28 cellular contexts compared by ENCODE assay signal in the genomic region with DNA sequence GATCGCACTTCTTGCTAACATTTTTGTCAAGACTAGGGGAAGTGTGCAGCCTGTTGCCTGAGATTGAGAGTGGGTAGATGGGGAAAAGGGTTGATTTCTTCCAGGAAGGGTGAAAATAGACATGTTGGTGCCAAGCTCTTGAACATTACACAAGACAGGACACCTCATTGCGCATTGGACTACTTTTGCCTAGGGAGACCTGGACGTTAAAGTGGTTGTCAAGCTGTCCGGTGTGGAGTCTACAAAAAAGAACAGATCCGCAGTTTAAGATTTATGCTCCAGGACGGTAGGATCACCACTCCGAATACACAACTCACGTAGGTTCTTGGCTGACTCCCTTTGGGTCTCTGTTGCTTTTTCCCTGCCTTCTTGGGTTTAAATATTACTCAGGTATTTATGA.
"Had no signal": no experiment of that assay in that cellular context is flagged by ENCODE, and none has a peak within 500 bp of the region (broad histone marks: within the 10 kb centered on the region; RNA-seq: fewer than 3 reads in every experiment).

No MANE protein-coding gene starts in this region.

- H3K4me1 Mint-ChIP-seq: immature natural killer cell; stimulated activated naive CD8-positive, alpha-beta T cell treated with anti-CD3 and anti-CD28 coated beads, Interleukin-15, amount 100 ng/mL, for 72 hours had no signal

- H3K4me3 Mint-ChIP-seq: immature natural killer cell; naive B cell; natural killer cell treated with Interleukin-12 subunit alpha and Interleukin-12 subunit beta and Interleukin-15 and Interleukin-18, amount 100 ng/mL, for 72 hours; stimulated activated naive B cell treated with anti-CD40 and anti-IgM and Interleukin-4, amounts not matched to agents 10 μg/mL and 1 μg/mL and 100 μg/mL, for 72 hours; stimulated activated naive CD8-positive, alpha-beta T cell treated with anti-CD3 and anti-CD28 coated beads, Interleukin-15, amount 100 ng/mL, for 72 hours had no signal

- H3K36me3 Mint-ChIP-seq: natural killer cell treated with Interleukin-12 subunit alpha and Interleukin-12 subunit beta and Interleukin-15 and Interleukin-18, amount 100 ng/mL, for 72 hours had no signal

- ATAC-seq: foreskin keratinocyte; gastroesophageal sphincter; heart right ventricle; left colon; lower lobe of right lung; natural killer cell treated with Interleukin-12 subunit alpha and Interleukin-12 subunit beta and Interleukin-15 and Interleukin-18, amount 100 ng/mL, for 72 hours; pancreas; right cardiac atrium; stimulated activated naive B cell treated with anti-CD40 and anti-IgM and Interleukin-4, amounts not matched to agents 10 μg/mL and 1 μg/mL and 100 μg/mL, for 72 hours; stimulated activated naive CD8-positive, alpha-beta T cell treated with anti-CD3 and anti-CD28 coated beads, Interleukin-15, amount 100 ng/mL, for 72 hours had no signal

- DNase-seq: dermis blood vessel endothelial cell; effector memory CD4-positive, alpha-beta T cell; foreskin keratinocyte; glutamatergic neuron; heart right ventricle; hypothalamus; immature natural killer cell; islet precursor cell; kidney glomerular epithelial cell; left ventricle myocardium inferior; lower lobe of right lung; naive B cell; occipital lobe; pancreas; right cardiac atrium; spleen; stimulated activated naive B cell treated with anti-CD40 and anti-IgM and Interleukin-4, amounts not matched to agents 10 μg/mL and 1 μg/mL and 100 μg/mL, for 72 hours; stimulated activated naive CD8-positive, alpha-beta T cell treated with anti-CD3 and anti-CD28 coated beads, Interleukin-15, amount 100 ng/mL, for 72 hours; substantia nigra; testis; tibial artery; upper lobe of left lung had no signal

- H3K27me3 ChIP-seq: esophagus muscularis mucosa, foreskin keratinocyte, gastroesophageal sphincter, heart right ventricle, pancreas, testis, tibial artery, upper lobe of left lung had no signal

- H3K27ac ChIP-seq: coronary artery, esophagus muscularis mucosa, foreskin keratinocyte, heart right ventricle, left ventricle myocardium inferior, lower lobe of right lung, pancreas, skin epidermis, spleen, testis, tibial artery, upper lobe of left lung had no signal

- H3K27ac Mint-ChIP-seq: immature natural killer cell; natural killer cell treated with Interleukin-12 subunit alpha and Interleukin-12 subunit beta and Interleukin-15 and Interleukin-18, amount 100 ng/mL, for 72 hours; stimulated activated naive B cell treated with anti-CD40 and anti-IgM and Interleukin-4, amounts not matched to agents 10 μg/mL and 1 μg/mL and 100 μg/mL, for 72 hours; stimulated activated naive CD8-positive, alpha-beta T cell treated with anti-CD3 and anti-CD28 coated beads, Interleukin-15, amount 100 ng/mL, for 72 hours had no signal

- H3K36me3 ChIP-seq: esophagus muscularis mucosa, gastroesophageal sphincter, heart right ventricle, left ventricle myocardium inferior, lower lobe of right lung, pancreas, spleen, tibial artery, upper lobe of left lung had no signal

- H3K9me3 ChIP-seq: esophagus muscularis mucosa, gastroesophageal sphincter, heart right ventricle, left ventricle myocardium inferior, lower lobe of right lung, pancreas, testis, tibial artery had no signal

- H3K4me3 ChIP-seq: coronary artery, esophagus muscularis mucosa, gastroesophageal sphincter, heart right ventricle, left ventricle myocardium inferior, lower lobe of right lung, pancreas, skin epidermis, spleen, testis, tibial artery, upper lobe of left lung had no signal

- H3K9me3 Mint-ChIP-seq: natural killer cell treated with Interleukin-12 subunit alpha and Interleukin-12 subunit beta and Interleukin-15 and Interleukin-18, amount 100 ng/mL, for 72 hours had no signal

- H3K4me1 ChIP-seq: foreskin keratinocyte, heart right ventricle, left ventricle myocardium inferior, lower lobe of right lung, pancreas, spleen, testis, upper lobe of left lung had no signal
